In genomic region chr1:118395430-118396001, GRCh38 we compare ENCODE assay signal across 23 cellular contexts.
"Had no signal": no experiment of that assay in that cellular context is flagged by ENCODE, and none has a peak within 500 bp of the region (broad histone marks: within the 10 kb centered on the region; RNA-seq: fewer than 3 reads in every experiment).

No MANE protein-coding gene starts in this region.

- ATAC-seq: left lobe of liver; mucosa of descending colon; natural killer cell treated with Interleukin-12 subunit alpha and Interleukin-12 subunit beta and Interleukin-15 and Interleukin-18, amount 100 ng/mL, for 72 hours; right lobe of liver; stimulated activated naive CD8-positive, alpha-beta T cell treated with anti-CD3 and anti-CD28 coated beads, Interleukin-15, amount 100 ng/mL, for 72 hours; upper lobe of right lung had no signal

- H3K9me3 ChIP-seq: colonic mucosa, esophagus muscularis mucosa, mucosa of descending colon, right lobe of liver, suprapubic skin, transverse colon, upper lobe of right lung, uterus had no signal

- H3K27ac ChIP-seq: colonic mucosa, esophagus muscularis mucosa, neural progenitor cell, parathyroid adenoma, right lobe of liver, suprapubic skin, transverse colon, upper lobe of right lung, uterus had no signal

- H3K27me3 ChIP-seq: colonic mucosa, esophagus muscularis mucosa, neural progenitor cell, right lobe of liver, suprapubic skin, transverse colon, upper lobe of right lung, uterus had no signal

- H3K4me1 ChIP-seq: colonic mucosa, neural progenitor cell, parathyroid adenoma, right lobe of liver, transverse colon, upper lobe of right lung, uterus had no signal

- H3K36me3 ChIP-seq: colonic mucosa, esophagus muscularis mucosa, neural progenitor cell, right lobe of liver, suprapubic skin, transverse colon, upper lobe of right lung, uterus had no signal

- H3K4me3 ChIP-seq: colonic mucosa, esophagus muscularis mucosa, mucosa of descending colon, neural progenitor cell, right lobe of liver, smooth muscle cell, suprapubic skin, transverse colon, upper lobe of right lung, uterus had no signal

- DNase-seq: colonic mucosa; effector CD8-positive, alpha-beta T cell; head of caudate nucleus; mesenchymal stem cell; mucosa of descending colon; naive B cell; right lobe of liver; stimulated activated CD4-positive, alpha-beta T cell treated with anti-CD3 and anti-CD28 coated beads, Interleukin-12 subunit alpha, Interleukin-12 subunit beta, amount 100 ng/mL, for 4 hours; stimulated activated CD4-positive, alpha-beta T cell treated with anti-CD3 and anti-CD28 coated beads, Interleukin-1b, Interleukin-23, amount 100 ng/mL, for 48 hours; stimulated activated CD4-positive, alpha-beta T cell treated with anti-CD3 and anti-CD28 coated beads, Interleukin-4, amount 100 ng/mL, for 1 hour; stimulated activated CD8-positive, alpha-beta memory T cell treated with anti-CD3 and anti-CD28 coated beads, Interleukin-4, amount 100 ng/mL, for 48 hours; stimulated activated naive CD4-positive, alpha-beta T cell; stimulated activated naive CD8-positive, alpha-beta T cell treated with anti-CD3 and anti-CD28 coated beads, Interleukin-15, amount 100 ng/mL, for 72 hours; transverse colon; upper lobe of right lung; uterus had no signal
